Comparison of ENCODE assay signal across 12 cellular contexts in genomic region chr1:157562515-157562914, GRCh38. TPM values are rescaled to one million over a fixed set of nuclear protein-coding genes. Genes with fewer than 3 reads are reported as not detected.
A peak's percentile ranks its signal among the peaks of the same experiment; 100 is the strongest.
DNase-seq lines count a peak whose midpoint lies in the region; ATAC-seq and TF ChIP-seq lines count a peak whose summit lies in the region.
"Had no signal": no experiment of that assay in that cellular context is flagged by ENCODE, and none has a peak within 500 bp of the region (broad histone marks: within the 10 kb centered on the region; RNA-seq: fewer than 3 reads in every experiment).

No MANE protein-coding gene starts in this region.

- H3K27ac ChIP-seq in BLaER1 treated with 17β-estradiol and CSF1 and Interleukin-3, amounts not matched to agents 10 nM and 100 nM, result no peak overlapping the region
- no peak overlapping the region for H3K27ac ChIP-seq in PC-9

- TF ChIP-seq CTCF in PC-9 (conservative IDR thresholded peaks at IDR 0.05), result no peak

- no peak for DNase-seq in PC-9
- no peak for DNase-seq in activated CD4-positive, alpha-beta T cell treated with anti-CD3 and anti-CD28 coated beads for 4 hours
- no peak for DNase-seq in effector memory CD8-positive, alpha-beta T cell
- DNase-seq: amniotic stem cell, SK-N-SH had no signal

- H3K4me1 Mint-ChIP-seq in effector memory CD8-positive, alpha-beta T cell (ENCODE audit: low read depth in 2 of 2), result peaks cover 0 to 3% of the 10 kb centered on the region in 2 donors

- H3K4me3 Mint-ChIP-seq in effector memory CD8-positive, alpha-beta T cell, result no peak overlapping the region

- POLR2A ChIA-PET in PC-9 (lab: Charles Lee; ENCODE audit: unreplicated experiment), result no interaction called here

- H3K9me3 ChIP-seq in BLaER1 treated with 17β-estradiol and CSF1 and Interleukin-3, amounts not matched to agents 10 nM and 100 nM (replicated peaks in 1 of 11), result peaks cover 0 to 4% (median 0%) of the 10 kb centered on the region in 11 experiments; a peak in 2 of 22 replicates
- no peaks in the 10 kb centered on the region for H3K9me3 ChIP-seq in PC-9 (ENCODE audit: insufficient read depth, low read depth)
- H3K9me3 ChIP-seq: SK-N-SH had no signal

- peaks cover 0 to 19% (median 0%) of the 10 kb centered on the region in 11 experiments; a peak in 3 of 22 replicates for H3K27me3 ChIP-seq in BLaER1 treated with 17β-estradiol and CSF1 and Interleukin-3, amounts not matched to agents 10 nM and 100 nM
- H3K27me3 ChIP-seq in PC-9 (ENCODE audit: insufficient read depth, low read depth), result peaks cover 14% of the 10 kb centered on the region; the same call in 1 of the 2 replicates

- no peak overlapping the region for H3K27ac Mint-ChIP-seq in effector memory CD8-positive, alpha-beta T cell

- no peak overlapping the region; a peak in 1 of 20 replicates for H3K4me3 ChIP-seq in BLaER1 treated with 17β-estradiol and CSF1 and Interleukin-3, amounts not matched to agents 10 nM and 100 nM
- H3K4me3 ChIP-seq in PC-9, result no peak overlapping the region

- no peaks in the 10 kb centered on the region for H3K79me2 ChIP-seq in PC-9 (ENCODE audit: low read depth)

- H3K4me1 ChIP-seq in BLaER1 treated with 17β-estradiol and CSF1 and Interleukin-3, amounts not matched to agents 10 nM and 100 nM, result peaks cover 48 to 64% (median 58%) of the 10 kb centered on the region in 10 experiments
- H3K4me1 ChIP-seq in PC-9 (replicated peaks; ENCODE audit: insufficient read depth), result no peaks in the 10 kb centered on the region

- no peaks in the 10 kb centered on the region for H3F3A ChIP-seq in PC-9 (ENCODE audit: insufficient read depth, low read depth)

- 0 out of 22 replicates have a peak overlapping the region, but pooled peaks of 1 of the 11 experiments have one; percentile 19 for H3K9ac ChIP-seq in BLaER1 treated with 17β-estradiol and CSF1 and Interleukin-3, amounts not matched to agents 10 nM and 100 nM
- H3K9ac ChIP-seq: SK-N-SH had no signal

- CTCF ChIA-PET in PC-9 (lab: Charles Lee), result no interaction called here

- H2AFZ ChIP-seq in PC-9, result no peak overlapping the region

- no peaks in the 10 kb centered on the region for H3K36me3 Mint-ChIP-seq in effector memory CD8-positive, alpha-beta T cell (ENCODE audit: insufficient read depth)

- ATAC-seq in GM19035 (IDR thresholded peaks at IDR 0.05; ENCODE audit: unreplicated experiment) (peak; percentile 61), HG02571 (IDR thresholded peaks at IDR 0.05; ENCODE audit: unreplicated experiment) (peak; percentile 64), HG03457 (IDR thresholded peaks at IDR 0.05; ENCODE audit: unreplicated experiment) (peak; percentile 55), esophagus mucosa (no peak)
- ATAC-seq in effector memory CD8-positive, alpha-beta T cell (replicated peaks), result no peak

- H3K9me3 Mint-ChIP-seq in effector memory CD8-positive, alpha-beta T cell, result no peaks in the 10 kb centered on the region

- intact Hi-C loops in PC-9 (cut with micrococcal nuclease; ENCODE audit: unreplicated experiment), result no loop called here

- no peaks in the 10 kb centered on the region for H3K36me3 ChIP-seq in BLaER1 treated with 17β-estradiol and CSF1 and Interleukin-3, amounts not matched to agents 10 nM and 100 nM
- H3K36me3 ChIP-seq in PC-9 (ENCODE audit: low read depth), result no peaks in the 10 kb centered on the region

- H4K20me1 ChIP-seq in BLaER1 treated with 17β-estradiol and CSF1 and Interleukin-3, amounts not matched to agents 10 nM and 100 nM, result no peaks in the 10 kb centered on the region
- no peaks in the 10 kb centered on the region for H4K20me1 ChIP-seq in PC-9 (ENCODE audit: insufficient read depth)

- no TSS peak for BruUV-seq in PC-9 (replicated peaks; lab: Mats Ljungman, UMichigan)

- H3K9me2 ChIP-seq in PC-9 (ENCODE audit: insufficient read depth), result no peaks in the 10 kb centered on the region
- H3K9me2 ChIP-seq: SK-N-SH had no signal

- peaks cover 49 to 53% of the 10 kb centered on the region in 2 donors for H3K27me3 Mint-ChIP-seq in effector memory CD8-positive, alpha-beta T cell

- peak overlapping the region; percentile 49 to 76 (median 66) for H3K4me2 ChIP-seq in BLaER1 treated with 17β-estradiol and CSF1 and Interleukin-3, amounts not matched to agents 10 nM and 100 nM
- no peak overlapping the region for H3K4me2 ChIP-seq in PC-9
- H3K4me2 ChIP-seq: SK-N-SH had no signal

RNA-seq across cellular contexts. Expression of gene FCRL5, which starts 10.2 kb away (rescaled TPM):
- not detected in 2 replicates for total RNA-seq in PC-9 (2021)
- total RNA-seq in esophagus mucosa, result 0.72 TPM
- total RNA-seq: activated CD8-positive, alpha-beta memory T cell treated with anti-CD3 and anti-CD28 coated beads for 36 hours; HT-29 had no signal

RNA-seq across cellular contexts. Expression of gene FCRL4, which starts 35.4 kb away (rescaled TPM):
- not detected in 2 replicates for total RNA-seq in PC-9 (2021)
- total RNA-seq in esophagus mucosa, result 0.04 TPM
- total RNA-seq: activated CD8-positive, alpha-beta memory T cell treated with anti-CD3 and anti-CD28 coated beads for 36 hours; HT-29 had no signal

Comparison
In these comparisons a context has a peak if more than half of its experiments do, and no peak if none do; other contexts are left out.
1. ATAC-seq: peak in GM19035 (single experiment), HG02571 (single experiment) and HG03457 (single experiment); none in effector memory CD8-positive, alpha-beta T cell (single experiment) and esophagus mucosa (single experiment).